19 cellular contexts compared by ENCODE assay signal in genomic region chr3:59876533-59877062, GRCh38.
"Had no signal": no experiment of that assay in that cellular context is flagged by ENCODE, and none has a peak within 500 bp of the region (broad histone marks: within the 10 kb centered on the region; RNA-seq: fewer than 3 reads in every experiment).

No MANE protein-coding gene starts in this region.

- ATAC-seq: activated naive CD4-positive, alpha-beta T cell treated with anti-CD3 and anti-CD28 coated beads, Interleukin-2, amount 50 U/mL, for 72 hours; natural killer cell treated with Interleukin-12 subunit alpha and Interleukin-12 subunit beta and Interleukin-15 and Interleukin-18, amount 100 ng/mL, for 72 hours had no signal

- DNase-seq: activated CD4-positive, alpha-beta T cell treated with anti-CD3 and anti-CD28 coated beads, Interleukin-2, amount 50 U/mL, for 1 hour; activated CD4-positive, CD25-positive, alpha-beta regulatory T cell treated with anti-CD3 and anti-CD28 coated beads, Interleukin-2, amount 50 U/mL, for 72 hours; activated CD8-positive, alpha-beta memory T cell treated with anti-CD3 and anti-CD28 coated beads for 24 hours; activated CD8-positive, alpha-beta memory T cell treated with anti-CD3 and anti-CD28 coated beads, Interleukin-2, amount 50 U/mL, for 48 hours; activated effector memory CD4-positive, alpha-beta T cell treated with anti-CD3 and anti-CD28 coated beads, Interleukin-2, amount 50 U/mL, for 16 hours; activated T-cell treated with anti-CD3 and anti-CD28 coated beads, Interleukin-2, amount 50 U/mL, for 48 hours; adrenal gland; effector CD8-positive, alpha-beta T cell; pancreas; spleen; stimulated activated naive CD4-positive, alpha-beta T cell; T1000 had no signal

- H3K27ac ChIP-seq: adrenal gland, esophagus muscularis mucosa, neutrophil, pancreas, tibial nerve, vagina had no signal

- H3K36me3 ChIP-seq: adrenal gland, esophagus muscularis mucosa, neutrophil, pancreas, spleen, tibial nerve, vagina had no signal

- H3K4me1 ChIP-seq: adrenal gland, esophagus muscularis mucosa, pancreas, spleen, tibial nerve, vagina had no signal

- H3K4me3 ChIP-seq: adrenal gland, esophagus muscularis mucosa, pancreas, spleen, tibial nerve, vagina had no signal

- FAIRE-seq: endothelial cell of umbilical vein, pancreas had no signal

- H3K9me3 ChIP-seq: adrenal gland, esophagus muscularis mucosa, neutrophil, pancreas, spleen, tibial nerve, vagina had no signal

- H3K27me3 ChIP-seq: adrenal gland, esophagus muscularis mucosa, neutrophil, pancreas, spleen, tibial nerve, vagina had no signal
